Comparison of ENCODE assay signal across 11 cellular contexts in the genomic region with DNA sequence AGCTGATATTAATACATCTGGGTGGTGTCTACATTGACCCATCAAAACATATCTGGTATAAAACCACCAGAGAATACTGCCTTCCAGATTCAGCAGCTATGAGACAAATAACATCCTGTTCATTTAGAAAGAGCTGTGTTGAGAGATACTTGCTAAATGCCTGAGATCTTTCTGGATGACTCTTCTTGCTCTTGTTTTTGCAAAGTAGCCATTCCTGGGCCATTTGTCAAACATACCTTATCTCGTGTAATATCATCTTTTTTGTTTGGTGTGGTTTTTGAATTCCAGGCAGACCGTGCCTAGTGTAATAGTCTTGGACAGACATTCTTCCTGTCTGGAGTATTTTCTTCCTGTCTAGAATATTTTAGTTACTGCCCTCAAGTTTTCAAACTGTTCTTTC.
DNase-seq lines count a peak whose midpoint lies in the region; ATAC-seq and TF ChIP-seq lines count a peak whose summit lies in the region.
"Had no signal": no experiment of that assay in that cellular context is flagged by ENCODE, and none has a peak within 500 bp of the region (broad histone marks: within the 10 kb centered on the region; RNA-seq: fewer than 3 reads in every experiment).

No MANE protein-coding gene starts in this region.

- no peaks in the 10 kb centered on the region for H3K27me3 ChIP-seq in SK-N-SH (ENCODE audit: insufficient read depth)

- H3K4me2 ChIP-seq in SK-N-SH: peak overlapping the region; percentile 30

- H3K4me3 ChIP-seq in SK-N-SH (ENCODE audit: low read depth in 2 of 2, low read length in 1 of 2) (peak overlapping the region in 1 of 2 experiments; percentile 1; a peak in 2 of 4 replicates), fibroblast of villous mesenchyme (ENCODE audit: low read depth, low read length) (no peak overlapping the region)

- TF ChIP-seq RAD21 in SK-N-SH (IDR thresholded peaks at IDR 0.05; ENCODE audit: low read length): no peak

- no peaks in the 10 kb centered on the region for H3K9me3 ChIP-seq in SK-N-SH

- no peak overlapping the region; the same call in 1 of the 2 replicates for H3K9ac ChIP-seq in SK-N-SH

- intact Hi-C loops in head of caudate nucleus (cut with DNase I): no loop called here

- POLR2A ChIA-PET in SK-N-SH (lab: Yijun Ruan, JAX): interaction anchor here (1.6 kb wide), 1 partner anchor 19 kb away, joined by 3 read pairs; no protein-coding TSS in a partner anchor

- H3K79me2 ChIP-seq in SK-N-SH (ENCODE audit: insufficient read depth): no peaks in the 10 kb centered on the region

- peak overlapping the region; percentile 25; the same call in 1 of the 2 replicates for H2AFZ ChIP-seq in SK-N-SH (ENCODE audit: low read depth)

- peaks cover 29% of the 10 kb centered on the region for H3F3A ChIP-seq in SK-N-SH (replicated peaks; ENCODE audit: insufficient read depth)

- no peaks in the 10 kb centered on the region for H4K20me1 ChIP-seq in SK-N-SH (ENCODE audit: insufficient read depth)

- peak; percentile 71 for ATAC-seq in omental fat pad (ENCODE audit: low FRiP score)
- no peak for ATAC-seq in HG03342 (IDR thresholded peaks at IDR 0.05; ENCODE audit: unreplicated experiment)

- CTCF ChIA-PET in SK-N-SH (lab: Yijun Ruan, JAX): interaction anchor here (1.5 kb wide), 1 partner anchor 10 kb away, joined by 4 read pairs; no protein-coding TSS in a partner anchor

- H3K4me1 ChIP-seq in SK-N-SH (ENCODE audit: control insufficient read depth in 1 of 2, insufficient read depth in 2 of 2, low read depth in 1 of 2, low read length in 1 of 2): peaks cover 18 to 23% of the 10 kb centered on the region in 2 experiments

- H3K27ac ChIP-seq in SK-N-SH (ENCODE audit: low read depth in 2 of 2, low read length in 1 of 2): peak overlapping the region; percentile 76 to 91
- H3K27ac ChIP-seq: VCaP had no signal

- peak; percentile 44 to 92; a peak in 3 of 4 replicates for TF ChIP-seq EP300 in SK-N-SH (IDR thresholded peaks at IDR 0.05; ENCODE audit: borderline replicate concordance in 1 of 2, low read depth in 1 of 2, low read length in 1 of 2)

- TF ChIP-seq CTCF in SK-N-SH (IDR thresholded peaks at IDR 0.05): no peak
- TF ChIP-seq CTCF in fibroblast of villous mesenchyme (IDR thresholded peaks at IDR 0.05; ENCODE audit: insufficient read depth, low read depth, low read length): no peak
- TF ChIP-seq CTCF in omental fat pad (IDR thresholded peaks at IDR 0.05): no peak

- H3K36me3 ChIP-seq in SK-N-SH (replicated peaks in 1 of 2; ENCODE audit: control insufficient read depth in 1 of 2, insufficient read depth in 2 of 2, low read length in 1 of 2): no peaks in the 10 kb centered on the region

- 7% methylated on average over 2 of the region's 2 CpGs for WGBS in SK-N-SH (ENCODE audit: low lambda C conversion rate)

- H3K9me2 ChIP-seq in SK-N-SH: no peaks in the 10 kb centered on the region

- peak; percentile 61 for DNase-seq in AG08395 (ENCODE audit: low spot score)
- DNase-seq in SK-N-SH: no peak
- DNase-seq in fibroblast of villous mesenchyme (ENCODE audit: low read depth): peak; percentile 90
- DNase-seq in omental fat pad (ENCODE audit: low spot score): no peak
- DNase-seq in activated gamma-delta T cell treated with Interleukin-2 at 50 U/mL for 16 hours: no peak
- no peak for DNase-seq in head of caudate nucleus
- no peak for DNase-seq in NCI-H82 treated with DMSO at 0.1 percent for 48 hours (lab: John Stamatoyannopoulos, UW; ENCODE audit: unreplicated experiment)
- DNase-seq: endodermal cell, Karpas-422 had no signal

TF ChIP-seq in SK-N-SH, 30 proteins besides CTCF, POLR2A, EP300 and RAD21 (continues in another document):
- peak; percentile 86 for TF ChIP-seq POLR2AphosphoS5 (IDR thresholded peaks at IDR 0.05; ENCODE audit: low read depth, low read length)
- peak; percentile 81 for TF ChIP-seq RXRA (IDR thresholded peaks at IDR 0.05; ENCODE audit: borderline replicate concordance, low read depth)
- no peak for TF ChIP-seq USF2 (IDR thresholded peaks at IDR 0.05; ENCODE audit: borderline replicate concordance, low read depth, low read length)
- peak; percentile 74; the same call in 1 of the 2 replicates for TF ChIP-seq ZBTB33 (IDR thresholded peaks at IDR 0.05; ENCODE audit: borderline replicate concordance, low read depth)
- TF ChIP-seq FOXM1 (IDR thresholded peaks at IDR 0.05; ENCODE audit: low read depth): peak; percentile 61; the same call in 1 of the 2 replicates
- no peak for TF ChIP-seq YY1 (IDR thresholded peaks at IDR 0.05; ENCODE audit: low read depth)
- TF ChIP-seq SMC3 (IDR thresholded peaks at IDR 0.05; ENCODE audit: low read depth, low read length): no peak; the same call in 1 of the 2 replicates
- peak; percentile 56; the same call in 1 of the 2 replicates for TF ChIP-seq GABPA (IDR thresholded peaks at IDR 0.05; ENCODE audit: low read depth)
- peak; percentile 57; the same call in 1 of the 2 replicates for TF ChIP-seq MEF2A (IDR thresholded peaks at IDR 0.05; ENCODE audit: borderline replicate concordance, low read depth)
- TF ChIP-seq GATA2 (CRISPR knock-in tag; IDR thresholded peaks at IDR 0.05): no peak
- TF ChIP-seq IRF3 (IDR thresholded peaks at IDR 0.05; ENCODE audit: low read depth, low read length): no peak
- peak; percentile 99 for TF ChIP-seq JUND (IDR thresholded peaks at IDR 0.05)
- TF ChIP-seq, protein P1, sequence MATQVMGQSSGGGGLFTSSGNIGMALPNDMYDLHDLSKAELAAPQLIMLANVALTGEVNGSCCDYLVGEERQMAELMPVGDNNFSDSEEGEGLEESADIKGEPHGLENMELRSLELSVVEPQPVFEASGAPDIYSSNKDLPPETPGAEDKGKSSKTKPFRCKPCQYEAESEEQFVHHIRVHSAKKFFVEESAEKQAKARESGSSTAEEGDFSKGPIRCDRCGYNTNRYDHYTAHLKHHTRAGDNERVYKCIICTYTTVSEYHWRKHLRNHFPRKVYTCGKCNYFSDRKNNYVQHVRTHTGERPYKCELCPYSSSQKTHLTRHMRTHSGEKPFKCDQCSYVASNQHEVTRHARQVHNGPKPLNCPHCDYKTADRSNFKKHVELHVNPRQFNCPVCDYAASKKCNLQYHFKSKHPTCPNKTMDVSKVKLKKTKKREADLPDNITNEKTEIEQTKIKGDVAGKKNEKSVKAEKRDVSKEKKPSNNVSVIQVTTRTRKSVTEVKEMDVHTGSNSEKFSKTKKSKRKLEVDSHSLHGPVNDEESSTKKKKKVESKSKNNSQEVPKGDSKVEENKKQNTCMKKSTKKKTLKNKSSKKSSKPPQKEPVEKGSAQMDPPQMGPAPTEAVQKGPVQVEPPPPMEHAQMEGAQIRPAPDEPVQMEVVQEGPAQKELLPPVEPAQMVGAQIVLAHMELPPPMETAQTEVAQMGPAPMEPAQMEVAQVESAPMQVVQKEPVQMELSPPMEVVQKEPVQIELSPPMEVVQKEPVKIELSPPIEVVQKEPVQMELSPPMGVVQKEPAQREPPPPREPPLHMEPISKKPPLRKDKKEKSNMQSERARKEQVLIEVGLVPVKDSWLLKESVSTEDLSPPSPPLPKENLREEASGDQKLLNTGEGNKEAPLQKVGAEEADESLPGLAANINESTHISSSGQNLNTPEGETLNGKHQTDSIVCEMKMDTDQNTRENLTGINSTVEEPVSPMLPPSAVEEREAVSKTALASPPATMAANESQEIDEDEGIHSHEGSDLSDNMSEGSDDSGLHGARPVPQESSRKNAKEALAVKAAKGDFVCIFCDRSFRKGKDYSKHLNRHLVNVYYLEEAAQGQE (IDR thresholded peaks at IDR 0.05; ENCODE audit: low read depth, low read length): 0 out of 2 replicates have a peak, but pooled peaks have one; percentile 44
- TF ChIP-seq MAX (IDR thresholded peaks at IDR 0.05; ENCODE audit: low read depth): peak; percentile 73
- no peak for TF ChIP-seq CHD2 (IDR thresholded peaks at IDR 0.05; ENCODE audit: low read length, partially characterized antibody)
- no peak for TF ChIP-seq NRF1 (IDR thresholded peaks at IDR 0.05; ENCODE audit: low read depth, low read length)
- peak; percentile 91 for TF ChIP-seq NFIC (IDR thresholded peaks at IDR 0.05; ENCODE audit: borderline replicate concordance)

Comparison
In these comparisons a context has a peak if more than half of its experiments do, and no peak if none do; other contexts are left out.
1. DNase-seq: peak in AG08395 (single experiment) and fibroblast of villous mesenchyme (single experiment); none in SK-N-SH (single experiment), omental fat pad (single experiment), activated gamma-delta T cell treated with Interleukin-2 at 50 U/mL for 16 hours (single experiment), head of caudate nucleus (0 of 42) and NCI-H82 treated with DMSO at 0.1 percent for 48 hours (single experiment).